ENCODE assay signal across 10 cellular contexts in the genomic region with DNA sequence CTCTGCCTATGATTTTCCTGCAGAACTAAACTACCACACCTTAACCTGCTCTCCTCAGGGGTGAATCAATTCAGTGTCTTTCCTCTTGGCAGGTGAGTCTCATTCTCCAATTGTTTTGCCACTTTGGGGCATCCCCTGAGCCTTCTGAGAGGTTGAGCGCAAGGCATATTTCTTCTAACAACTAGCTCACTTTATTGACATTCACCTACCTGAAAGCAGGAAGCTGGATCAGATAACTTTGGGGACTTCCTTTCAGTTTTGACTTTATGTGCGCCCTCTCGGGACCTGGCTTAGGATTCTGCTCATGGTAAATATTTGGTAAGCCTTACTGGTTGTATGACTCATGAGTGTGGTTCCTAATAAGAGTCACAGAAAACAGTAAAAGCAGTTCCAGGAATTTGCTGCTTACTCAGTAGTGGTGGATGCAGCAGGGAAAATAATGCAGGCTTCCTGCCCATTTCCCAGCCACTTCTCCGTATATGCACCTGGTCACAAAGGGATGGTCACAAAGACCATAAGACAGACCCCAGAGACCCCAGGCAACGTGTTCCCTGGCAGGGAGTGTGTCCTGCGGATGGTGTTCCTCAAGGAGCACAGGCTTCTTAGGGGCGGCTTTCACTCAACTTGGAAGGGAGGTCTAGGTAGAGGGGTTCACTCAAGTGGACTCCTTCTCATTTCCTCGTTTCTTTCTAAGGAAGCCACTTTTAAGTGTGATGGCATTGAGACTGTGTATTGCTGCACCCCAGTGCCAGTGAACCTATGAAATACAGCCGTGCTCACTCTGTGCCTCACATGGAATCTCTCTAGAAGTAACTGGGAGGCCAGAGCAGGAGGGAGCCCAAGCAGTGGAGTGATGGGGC. TPM values are rescaled to one million over a fixed set of nuclear protein-coding genes. Genes with fewer than 3 reads are reported as not detected.
DNase-seq lines count a peak whose midpoint lies in the region; ATAC-seq and TF ChIP-seq lines count a peak whose summit lies in the region.
"Had no signal": no experiment of that assay in that cellular context is flagged by ENCODE, and none has a peak within 500 bp of the region (broad histone marks: within the 10 kb centered on the region; RNA-seq: fewer than 3 reads in every experiment).

No MANE protein-coding gene starts in this region.

- no peaks in the 10 kb centered on the region for H3K27me3 ChIP-seq in endodermal cell (ENCODE audit: control insufficient read depth, insufficient read depth, low read length, poor library complexity, severe bottlenecking)

- peaks cover 24% of the 10 kb centered on the region for H3K9me3 ChIP-seq in endodermal cell (ENCODE audit: control insufficient read depth, low read length)

- H3K4me3 ChIP-seq in AG04449 (ENCODE audit: low read depth, low read length) (no peak overlapping the region), fibroblast of villous mesenchyme (ENCODE audit: low read depth, low read length) (no peak overlapping the region), endodermal cell (ENCODE audit: low read length) (no peak overlapping the region)

- H3K9ac ChIP-seq in endodermal cell (ENCODE audit: extremely low read depth, low read length, poor library complexity, severe bottlenecking) = no peak overlapping the region

- no peak overlapping the region for H3K27ac ChIP-seq in endodermal cell (ENCODE audit: low read depth, low read length)

- H3K27me3 Mint-ChIP-seq in T-helper 1 cell treated with Interleukin-12 subunit alpha and Interleukin-12 subunit beta and Interleukin-4 antibody, amounts not matched to agents 30 μg/mL and 1 μg/mL, for 36 hours (ENCODE audit: low read depth) = peaks cover 18% of the 10 kb centered on the region
- H3K27me3 Mint-ChIP-seq in endodermal cell (ENCODE audit: insufficient read depth) = peaks cover 7% of the 10 kb centered on the region

- DNase-seq in AG04449 (ENCODE audit: low read depth, low spot score) (peak; percentile 41), fibroblast of villous mesenchyme (ENCODE audit: low read depth) (peak; percentile 77), endodermal cell (no peak), pons (ENCODE audit: low spot score) (no peak)
- DNase-seq: NCI-H1092 had no signal

- peaks cover 39% of the 10 kb centered on the region for H3K4me1 Mint-ChIP-seq in T-helper 1 cell treated with Interleukin-12 subunit alpha and Interleukin-12 subunit beta and Interleukin-4 antibody, amounts not matched to agents 30 μg/mL and 1 μg/mL, for 36 hours (ENCODE audit: low read depth)
- peaks cover 1% of the 10 kb centered on the region for H3K4me1 Mint-ChIP-seq in endodermal cell

- WGBS in endodermal cell (ENCODE audit: insufficient coverage in 1 of 2, insufficient read length in 1 of 2), 2 experiments = 92 to 94% methylated on average over 3 to 9 of the region's 9 CpGs

- TF ChIP-seq CTCF in AG04449 (IDR thresholded peaks at IDR 0.05; ENCODE audit: insufficient read depth, low read length, missing control alignments) (no peak), fibroblast of villous mesenchyme (IDR thresholded peaks at IDR 0.05; ENCODE audit: insufficient read depth, low read depth, low read length) (no peak), endodermal cell (conservative IDR thresholded peaks at IDR 0.05) (no peak)

- H3K36me3 Mint-ChIP-seq in T-helper 1 cell treated with Interleukin-12 subunit alpha and Interleukin-12 subunit beta and Interleukin-4 antibody, amounts not matched to agents 30 μg/mL and 1 μg/mL, for 36 hours (ENCODE audit: low read depth) = peaks cover 17% of the 10 kb centered on the region
- H3K36me3 Mint-ChIP-seq in endodermal cell (ENCODE audit: low read depth) = peaks cover 28% of the 10 kb centered on the region

- CTCF ChIA-PET in AG04449 (lab: Yijun Ruan, JAX) = interaction anchor here (1.2 to 2.2 kb wide), 6 partner anchors 20 to 274 kb away, joined by 3 to 8 read pairs (median 4); a partner anchor contains a TSS

- H3K27ac Mint-ChIP-seq in T-helper 1 cell treated with Interleukin-12 subunit alpha and Interleukin-12 subunit beta and Interleukin-4 antibody, amounts not matched to agents 30 μg/mL and 1 μg/mL, for 36 hours = peak overlapping the region; percentile 81
- H3K27ac Mint-ChIP-seq in endodermal cell = no peak overlapping the region
- H3K27ac Mint-ChIP-seq: progenitor cell of endocrine pancreas had no signal

- peaks cover 9% of the 10 kb centered on the region for H3K36me3 ChIP-seq in endodermal cell (ENCODE audit: control insufficient read depth, insufficient read depth, low read length)

- POLR2A ChIA-PET in AG04449 (lab: Yijun Ruan, JAX) = no interaction called here

- peak overlapping the region; percentile 45 for H3K4me3 Mint-ChIP-seq in T-helper 1 cell treated with Interleukin-12 subunit alpha and Interleukin-12 subunit beta and Interleukin-4 antibody, amounts not matched to agents 30 μg/mL and 1 μg/mL, for 36 hours
- H3K4me3 Mint-ChIP-seq in endodermal cell = no peak overlapping the region

- H3K4me1 ChIP-seq in endodermal cell (ENCODE audit: control insufficient read depth, insufficient read depth, low read length) = no peaks in the 10 kb centered on the region

- H3K9me3 Mint-ChIP-seq in T-helper 1 cell treated with Interleukin-12 subunit alpha and Interleukin-12 subunit beta and Interleukin-4 antibody, amounts not matched to agents 30 μg/mL and 1 μg/mL, for 36 hours = peaks cover 15% of the 10 kb centered on the region
- peaks cover 35% of the 10 kb centered on the region for H3K9me3 Mint-ChIP-seq in endodermal cell

- ATAC-seq in GM21717 (IDR thresholded peaks at IDR 0.05; ENCODE audit: unreplicated experiment) (peak; percentile 43), GM18858 (IDR thresholded peaks at IDR 0.05; ENCODE audit: unreplicated experiment) (no peak), GM21786 (IDR thresholded peaks at IDR 0.05; ENCODE audit: unreplicated experiment) (no peak)

RNA-seq across cellular contexts. Expression of a gene that starts 22.0 kb away (rescaled TPM):
- 3.0 and 3.9 TPM in 2 replicates for total RNA-seq in fibroblast of villous mesenchyme
- 1 to 10 TPM; 1.5 to 4.0 TPM for total RNA-seq in endodermal cell
- polyA plus RNA-seq in endodermal cell (2013, experiment 1 of 2) = 1.1 TPM
- polyA plus RNA-seq in endodermal cell (2013, experiment 2 of 2) = 0.70 TPM

Comparison
In these comparisons a context has a peak if more than half of its experiments do, and no peak if none do; other contexts are left out.
1. DNase-seq: peak in AG04449 (single experiment) and fibroblast of villous mesenchyme (single experiment); none in endodermal cell (single experiment) and pons (single experiment).